Comparison of ENCODE assay signal across 7 cellular contexts in the genomic region with DNA sequence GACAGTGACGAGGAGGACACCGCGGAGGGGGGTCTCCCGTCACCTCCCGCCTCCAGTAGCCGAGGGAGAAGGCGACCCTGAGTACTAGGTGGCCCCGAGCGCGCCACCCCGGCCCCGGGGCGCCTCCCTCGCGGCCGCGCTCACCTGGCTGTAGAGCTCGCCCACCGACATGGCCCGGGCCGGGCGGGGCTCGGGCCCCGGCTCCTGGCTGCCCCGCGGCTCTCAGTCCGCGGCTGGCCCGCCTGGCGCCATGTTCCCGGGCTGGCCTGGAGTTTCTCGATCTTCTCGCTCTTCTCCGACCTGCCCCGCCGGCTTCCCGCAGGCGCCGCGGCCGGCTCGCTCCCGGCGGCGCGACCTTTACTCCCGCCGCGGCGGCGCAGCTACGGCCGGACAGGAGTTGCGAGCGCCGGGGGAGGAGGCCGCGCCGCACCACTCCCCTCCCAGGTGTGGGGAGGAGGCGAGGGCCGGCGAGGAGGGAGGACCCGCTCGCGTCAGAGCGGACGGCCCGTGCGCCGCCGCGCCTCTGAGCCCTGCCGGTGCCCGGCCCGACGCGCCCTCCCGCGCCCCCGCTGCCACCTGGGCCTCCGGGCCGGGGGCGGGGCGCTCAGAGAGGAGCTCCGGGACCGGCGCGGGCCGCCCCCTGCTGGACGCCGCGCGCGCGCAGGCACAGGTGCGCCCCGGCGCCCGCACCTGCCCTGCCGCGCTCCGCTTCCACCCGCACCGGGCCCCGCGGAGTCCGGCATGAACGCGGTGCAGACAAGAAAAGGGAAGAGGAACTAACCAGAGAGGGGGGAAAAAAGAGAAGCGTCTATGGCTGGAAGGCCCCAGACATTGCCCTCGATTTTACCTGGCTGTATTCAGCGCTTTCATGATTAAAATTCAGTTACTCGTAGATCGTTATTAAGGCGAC. TPM values are rescaled to one million over a fixed set of nuclear protein-coding genes. Genes with fewer than 3 reads are reported as not detected.
DNase-seq lines count a peak whose midpoint lies in the region; ATAC-seq and TF ChIP-seq lines count a peak whose summit lies in the region.

MYO5B (minus strand) TSS at position 525 of the 910 bp plus-strand sequence; CDS start at position 171, 354 bp downstream.

- no peak within 1 kb of the TSS for H3K4me2 ChIP-seq in osteoblast (ENCODE audit: insufficient read depth, low read length)

- H3K9me3 ChIP-seq in esophagus muscularis mucosa (no peaks in the 10 kb centered on the region), osteoblast (ENCODE audit: low read depth, low read length) (no peaks in the 10 kb centered on the region)

- no peak within 1 kb of the TSS for H2AFZ ChIP-seq in osteoblast (ENCODE audit: low read length)

- H4K20me1 ChIP-seq in osteoblast (ENCODE audit: insufficient read depth, low read length) = no peaks in the 10 kb centered on the region

- peak; percentile 44 to 45 (median 45) for TF ChIP-seq CTCF in esophagus muscularis mucosa (IDR thresholded peaks at IDR 0.05)
- TF ChIP-seq CTCF in osteoblast (IDR thresholded peaks at IDR 0.05; ENCODE audit: extremely low read depth, low read depth, low read length) = no peak

- ATAC-seq in GM18511 (IDR thresholded peaks at IDR 0.05; ENCODE audit: unreplicated experiment) = peak; percentile 87
- ATAC-seq in HG02763 (IDR thresholded peaks at IDR 0.05; ENCODE audit: unreplicated experiment) = peak; percentile 66

- H3K36me3 ChIP-seq in esophagus muscularis mucosa = no peaks in the 10 kb centered on the region
- no peaks in the 10 kb centered on the region for H3K36me3 ChIP-seq in osteoblast (ENCODE audit: insufficient read depth, low read length)

- no peaks in the 10 kb centered on the region for H3K79me2 ChIP-seq in osteoblast (ENCODE audit: insufficient read depth, low read length)

- intact Hi-C loops in esophagus muscularis mucosa (cut with DNase I) = no loop called here

- H3K4me3 ChIP-seq in esophagus muscularis mucosa (peak within 1 kb of the TSS; percentile 62 to 77 (median 64)), osteoblast (ENCODE audit: insufficient read depth, low read length) (peak within 1 kb of the TSS; percentile 25)

- DNase-seq in NCI-H2171 (lab: John Stamatoyannopoulos, UW) (peak; percentile 77), activated T-cell treated with anti-CD3 and anti-CD28 coated beads for 1 hour (ENCODE audit: low read depth) (peak; percentile 23), esophagus muscularis mucosa (ENCODE audit: extremely low spot score) (no peak), osteoblast (ENCODE audit: insufficient read length, low spot score, missing footprints) (peak; percentile 76), ureter (ENCODE audit: low spot score) (peak; percentile 69)

- peak within 1 kb of the TSS in 1 of 4 donors; percentile 34 for H3K27ac ChIP-seq in esophagus muscularis mucosa (replicated peaks in 1 of 4)
- no peak within 1 kb of the TSS for H3K27ac ChIP-seq in osteoblast (ENCODE audit: low read depth, low read length)

- 4% methylated on average over 51 of the region's 115 CpGs for WGBS in esophagus muscularis mucosa

- H3K27me3 ChIP-seq in esophagus muscularis mucosa = peaks cover 7 to 83% (median 34%) of the 10 kb centered on the region in 4 donors
- peaks cover 43% of the 10 kb centered on the region for H3K27me3 ChIP-seq in osteoblast (ENCODE audit: insufficient read depth, low read length)

- TF ChIP-seq POLR2A in esophagus muscularis mucosa (IDR thresholded peaks at IDR 0.05; ENCODE audit: low read depth) = no peak

- no peak for TF ChIP-seq EP300 in esophagus muscularis mucosa (IDR thresholded peaks at IDR 0.05)

- peaks cover 15 to 30% (median 25%) of the 10 kb centered on the region in 4 donors for H3K4me1 ChIP-seq in esophagus muscularis mucosa
- H3K4me1 ChIP-seq in osteoblast (ENCODE audit: insufficient read depth, low read length) = no peaks in the 10 kb centered on the region

RNA-seq across cellular contexts. Expression of gene MYO5B, which starts in this region (rescaled TPM):
- 10 to 100 TPM in 1 of 4 donors, 1 to 10 TPM in 3; 2.0 to 13.9 (median 5.3) TPM for total RNA-seq in esophagus muscularis mucosa
- total RNA-seq in osteoblast = 0.36 and 1.2 TPM in 2 replicates
- 46.2 TPM for total RNA-seq in ureter
